In genomic region chr4:956531-957230, GRCh38 we compare ENCODE assay signal across 17 cellular contexts. TPM values are rescaled to one million over a fixed set of nuclear protein-coding genes. Genes with fewer than 3 reads are reported as not detected.
"Had no signal": no experiment of that assay in that cellular context is flagged by ENCODE, and none has a peak within 500 bp of the region (broad histone marks: within the 10 kb centered on the region; RNA-seq: fewer than 3 reads in every experiment).

No MANE protein-coding gene starts in this region.

- H2AFZ ChIP-seq: parathyroid adenoma had no signal

- ATAC-seq: activated T-cell treated with anti-CD3 and anti-CD28 coated beads, Interleukin-2, amount 50 U/mL, for 4 hours; foreskin keratinocyte; left lobe of liver had no signal

- H3K4me3 Mint-ChIP-seq: activated CD4-positive, alpha-beta T cell treated with anti-CD3 and anti-CD28 coated beads, Interleukin-2, amount 10 ng/mL, durations not matched to agents 7 days and 5 days; activated naive CD4-positive, alpha-beta T cell treated with anti-CD3 and anti-CD28 coated beads, Interleukin-2, amount 50 U/mL, for 24 hours; activated T-cell treated with anti-CD3 and anti-CD28 coated beads, Interleukin-2, amount 50 U/mL, for 4 hours; stimulated activated naive CD8-positive, alpha-beta T cell treated with anti-CD3 and anti-CD28 coated beads, Interleukin-15, Interleukin-2, amounts not matched to agents 100 ng/mL and 50 ng/mL, for 24 hours had no signal

- H3K27me3 ChIP-seq: foreskin keratinocyte, neutrophil, suprapubic skin had no signal

- H3K27me3 Mint-ChIP-seq: activated CD4-positive, alpha-beta T cell treated with anti-CD3 and anti-CD28 coated beads, Interleukin-2, amount 10 ng/mL, durations not matched to agents 7 days and 5 days; activated naive CD4-positive, alpha-beta T cell treated with anti-CD3 and anti-CD28 coated beads, Interleukin-2, amount 50 U/mL, for 24 hours; stimulated activated naive CD8-positive, alpha-beta T cell treated with anti-CD3 and anti-CD28 coated beads, Interleukin-15, Interleukin-2, amounts not matched to agents 100 ng/mL and 50 ng/mL, for 24 hours had no signal

- H3K9me3 ChIP-seq: neutrophil, suprapubic skin had no signal

- H3K4me1 ChIP-seq: foreskin keratinocyte, parathyroid adenoma had no signal

- H3K4me1 Mint-ChIP-seq: activated CD4-positive, alpha-beta T cell treated with anti-CD3 and anti-CD28 coated beads, Interleukin-2, amount 10 ng/mL, durations not matched to agents 7 days and 5 days; activated naive CD4-positive, alpha-beta T cell treated with anti-CD3 and anti-CD28 coated beads, Interleukin-2, amount 50 U/mL, for 24 hours had no signal

- H3K9me3 Mint-ChIP-seq: activated CD4-positive, alpha-beta T cell treated with anti-CD3 and anti-CD28 coated beads, Interleukin-2, amount 10 ng/mL, durations not matched to agents 7 days and 5 days; activated naive CD4-positive, alpha-beta T cell treated with anti-CD3 and anti-CD28 coated beads, Interleukin-2, amount 50 U/mL, for 24 hours; activated T-cell treated with anti-CD3 and anti-CD28 coated beads, Interleukin-2, amount 50 U/mL, for 4 hours; stimulated activated naive CD8-positive, alpha-beta T cell treated with anti-CD3 and anti-CD28 coated beads, Interleukin-15, Interleukin-2, amounts not matched to agents 100 ng/mL and 50 ng/mL, for 24 hours had no signal

- DNase-seq: activated CD4-positive, alpha-beta T cell treated with anti-CD3 and anti-CD28 coated beads, Interleukin-2, amount 10 ng/mL, durations not matched to agents 7 days and 5 days; activated CD4-positive, CD25-positive, alpha-beta regulatory T cell; activated CD8-positive, alpha-beta memory T cell treated with anti-CD3 and anti-CD28 coated beads, Interleukin-2, amount 50 U/mL, for 4 hours; activated T-cell treated with anti-CD3 and anti-CD28 coated beads, Interleukin-2, amount 50 U/mL, for 4 hours; foreskin keratinocyte; mammary epithelial cell; stimulated activated CD4-positive, alpha-beta T cell treated with anti-CD3 and anti-CD28 coated beads, Interleukin-2, amount 100 ng/mL, for 24 hours; T-helper 1 cell; T-helper 9 cell; trophoblast cell had no signal

- H3K27ac Mint-ChIP-seq: activated CD4-positive, alpha-beta T cell treated with anti-CD3 and anti-CD28 coated beads, Interleukin-2, amount 10 ng/mL, durations not matched to agents 7 days and 5 days; activated naive CD4-positive, alpha-beta T cell treated with anti-CD3 and anti-CD28 coated beads, Interleukin-2, amount 50 U/mL, for 24 hours; stimulated activated naive CD8-positive, alpha-beta T cell treated with anti-CD3 and anti-CD28 coated beads, Interleukin-15, Interleukin-2, amounts not matched to agents 100 ng/mL and 50 ng/mL, for 24 hours had no signal

- H3K27ac ChIP-seq: foreskin keratinocyte, neutrophil, parathyroid adenoma, suprapubic skin had no signal

- H3K79me2 ChIP-seq: parathyroid adenoma had no signal

- H3K4me3 ChIP-seq: suprapubic skin had no signal

- H3K9ac ChIP-seq: parathyroid adenoma had no signal

RNA-seq across cellular contexts. Expression of gene SLC26A1, which starts 36.5 kb away (rescaled TPM):
- total RNA-seq: foreskin keratinocyte, mammary epithelial cell, skeletal muscle tissue had no signal
- polyA plus RNA-seq: foreskin keratinocyte, mammary epithelial cell had no signal
